24 cellular contexts compared by ENCODE assay signal in genomic region chr1:2483026-2483425, GRCh38. TPM values are rescaled to one million over a fixed set of nuclear protein-coding genes. Genes with fewer than 3 reads are reported as not detected.
"Had no signal": no experiment of that assay in that cellular context is flagged by ENCODE, and none has a peak within 500 bp of the region (broad histone marks: within the 10 kb centered on the region; RNA-seq: fewer than 3 reads in every experiment).

No MANE protein-coding gene starts in this region.

- H3K27me3 ChIP-seq: dorsolateral prefrontal cortex, gastrocnemius medialis, pancreas, right lobe of liver, transverse colon, upper lobe of right lung, uterus had no signal

- ATAC-seq: gastrocnemius medialis; left lobe of liver; mucosa of descending colon; pancreas; right lobe of liver; stimulated activated naive B cell treated with anti-CD40 and anti-IgM and Interleukin-4, amounts not matched to agents 10 μg/mL and 1 μg/mL and 100 μg/mL, for 72 hours; upper lobe of right lung had no signal

- H3K9me3 ChIP-seq: gastrocnemius medialis, mucosa of descending colon, pancreas, right lobe of liver, transverse colon, upper lobe of right lung had no signal

- FAIRE-seq: colon, keratinocyte, pancreas, small intestine had no signal

- H3K27ac ChIP-seq: gastrocnemius medialis, pancreas, right lobe of liver, thoracic aorta, transverse colon, upper lobe of right lung, uterus had no signal

- DNase-seq: dorsolateral prefrontal cortex; effector CD4-positive, alpha-beta T cell; gastrocnemius medialis; head of caudate nucleus; mucosa of descending colon; naive B cell; occipital lobe; pancreas; right lobe of liver; small intestine; stimulated activated CD4-positive, alpha-beta T cell treated with anti-CD3 and anti-CD28 coated beads, Interleukin-15, amount 100 ng/mL, for 24 hours; stimulated activated CD4-positive, alpha-beta T cell treated with anti-CD3 and anti-CD28 coated beads, Interleukin-2, amount 100 ng/mL, for 48 hours; stimulated activated naive B cell treated with anti-CD40 and anti-IgM and Interleukin-4, amounts not matched to agents 10 μg/mL and 1 μg/mL and 100 μg/mL, for 72 hours; transverse colon; upper lobe of right lung; uterus had no signal

- H3K4me3 ChIP-seq: dorsolateral prefrontal cortex, gastrocnemius medialis, lung, mucosa of descending colon, pancreas, right lobe of liver, thoracic aorta, transverse colon, upper lobe of right lung, uterus had no signal

- H3K4me1 ChIP-seq: gastrocnemius medialis, pancreas, upper lobe of right lung, uterus had no signal

- H3K36me3 ChIP-seq: gastrocnemius medialis, pancreas, right lobe of liver, thoracic aorta, transverse colon, upper lobe of right lung, uterus had no signal

RNA-seq across cellular contexts. Expression of gene PLCH2, which starts 6.9 kb away (rescaled TPM):
- total RNA-seq: gastrocnemius medialis had no signal

RNA-seq across cellular contexts. Expression of gene HES5, which starts 47.0 kb away (rescaled TPM):
- total RNA-seq: glomerular endothelial cell, mesothelial cell of epicardium had no signal
- polyA plus RNA-seq: liver had no signal
